Comparison of ENCODE assay signal across 18 cellular contexts in genomic region chr20:34402461-34402860, GRCh38. TPM values are rescaled to one million over a fixed set of nuclear protein-coding genes. Genes with fewer than 3 reads are reported as not detected.
DNase-seq lines count a peak whose midpoint lies in the region; ATAC-seq and TF ChIP-seq lines count a peak whose summit lies in the region.
"Had no signal": no experiment of that assay in that cellular context is flagged by ENCODE, and none has a peak within 500 bp of the region (broad histone marks: within the 10 kb centered on the region; RNA-seq: fewer than 3 reads in every experiment).

No MANE protein-coding gene starts in this region.

- WGBS in hepatocyte (ENCODE audit: low lambda C conversion rate, missing lambda C conversion rate) = 55% methylated on average over 1 of the region's 1 CpG

- H3K4me1 Mint-ChIP-seq in activated T-cell treated with anti-CD3 and anti-CD28 coated beads, Interleukin-2, amount 50 U/mL, for 24 hours (ENCODE audit: low read depth) = peaks cover 53% of the 10 kb centered on the region
- peaks cover 38% of the 10 kb centered on the region for H3K4me1 Mint-ChIP-seq in stimulated activated memory B cell treated with anti-CD40 and anti-IgM and Interleukin-4, amounts not matched to agents 10 μg/mL and 1 μg/mL and 100 μg/mL, for 72 hours

- H3K4me3 Mint-ChIP-seq in activated T-cell treated with anti-CD3 and anti-CD28 coated beads, Interleukin-2, amount 50 U/mL, for 24 hours = no peak overlapping the region
- no peak overlapping the region for H3K4me3 Mint-ChIP-seq in stimulated activated memory B cell treated with anti-CD40 and anti-IgM and Interleukin-4, amounts not matched to agents 10 μg/mL and 1 μg/mL and 100 μg/mL, for 72 hours
- H3K4me3 Mint-ChIP-seq: activated naive CD8-positive, alpha-beta T cell treated with anti-CD3 and anti-CD28 coated beads, Interleukin-2, amount 10 ng/mL, durations not matched to agents 7 days and 5 days had no signal

- H3K27ac Mint-ChIP-seq in activated T-cell treated with anti-CD3 and anti-CD28 coated beads, Interleukin-2, amount 50 U/mL, for 24 hours = peak overlapping the region; percentile 66
- H3K27ac Mint-ChIP-seq in stimulated activated memory B cell treated with anti-CD40 and anti-IgM and Interleukin-4, amounts not matched to agents 10 μg/mL and 1 μg/mL and 100 μg/mL, for 72 hours = peak overlapping the region; percentile 74

- H3K27me3 ChIP-seq in RWPE2 (ENCODE audit: insufficient read depth, poor library complexity, severe bottlenecking) = no peaks in the 10 kb centered on the region
- H3K27me3 ChIP-seq in hepatocyte = no peaks in the 10 kb centered on the region

- H3K9me2 ChIP-seq in hepatocyte (replicated peaks; ENCODE audit: insufficient read depth) = no peaks in the 10 kb centered on the region
- H3K9me2 ChIP-seq: SK-N-SH had no signal

- H3K4me1 ChIP-seq in RWPE2 (ENCODE audit: insufficient read depth, poor library complexity, severe bottlenecking) = peaks cover 43% of the 10 kb centered on the region
- H3K4me1 ChIP-seq in hepatocyte (ENCODE audit: insufficient read depth) = peaks cover 10% of the 10 kb centered on the region
- H3K4me1 ChIP-seq: prostate gland had no signal

- no peak overlapping the region for H3K4me2 ChIP-seq in hepatocyte
- H3K4me2 ChIP-seq: SK-N-SH had no signal

- ATAC-seq in RWPE2 (ENCODE audit: low read depth) = no peak
- ATAC-seq in stimulated activated memory B cell treated with anti-CD40 and anti-IgM and Interleukin-4, amounts not matched to agents 10 μg/mL and 1 μg/mL and 100 μg/mL, for 72 hours = no peak
- ATAC-seq: stimulated activated naive CD8-positive, alpha-beta T cell treated with anti-CD3 and anti-CD28 coated beads, Interleukin-15, Interleukin-2, amounts not matched to agents 100 U/mL and 50 U/mL, for 24 hours had no signal

- H3K27ac ChIP-seq in RWPE2 (ENCODE audit: poor library complexity, severe bottlenecking) = peak overlapping the region; percentile 57
- H3K27ac ChIP-seq in hepatocyte = peak overlapping the region; percentile 47
- H3K27ac ChIP-seq: prostate gland had no signal

- H3K27me3 Mint-ChIP-seq in activated T-cell treated with anti-CD3 and anti-CD28 coated beads, Interleukin-2, amount 50 U/mL, for 24 hours = no peaks in the 10 kb centered on the region
- H3K27me3 Mint-ChIP-seq in stimulated activated memory B cell treated with anti-CD40 and anti-IgM and Interleukin-4, amounts not matched to agents 10 μg/mL and 1 μg/mL and 100 μg/mL, for 72 hours = no peaks in the 10 kb centered on the region
- H3K27me3 Mint-ChIP-seq: activated naive CD8-positive, alpha-beta T cell treated with anti-CD3 and anti-CD28 coated beads, Interleukin-2, amount 10 ng/mL, durations not matched to agents 7 days and 5 days had no signal

- H3K36me3 Mint-ChIP-seq in activated T-cell treated with anti-CD3 and anti-CD28 coated beads, Interleukin-2, amount 50 U/mL, for 24 hours (ENCODE audit: low read depth) = peaks cover 49% of the 10 kb centered on the region
- H3K36me3 Mint-ChIP-seq in stimulated activated memory B cell treated with anti-CD40 and anti-IgM and Interleukin-4, amounts not matched to agents 10 μg/mL and 1 μg/mL and 100 μg/mL, for 72 hours = peaks cover 19% of the 10 kb centered on the region

- TF ChIP-seq CTCF in RWPE2 (IDR thresholded peaks at IDR 0.05; ENCODE audit: poor library complexity, severe bottlenecking) (no peak), hepatocyte (IDR thresholded peaks at IDR 0.05; ENCODE audit: poor library complexity) (no peak)

- DNase-seq in activated T-cell treated with anti-CD3 and anti-CD28 coated beads, Interleukin-2, amount 50 U/mL, for 24 hours = no peak
- DNase-seq in activated T-cell treated with anti-CD3 and anti-CD28 coated beads, Interleukin-2, amount 50 U/mL, for 48 hours = no peak
- DNase-seq in RWPE2 (ENCODE audit: low spot score) (no peak), hepatocyte (ENCODE audit: low spot score) (no peak), SHP77 (lab: John Stamatoyannopoulos, UW) (no peak), NCI-H1105 (lab: John Stamatoyannopoulos, UW) (no peak), DMS114 treated with DMSO at 0.1 percent for 48 hours (lab: John Stamatoyannopoulos, UW; ENCODE audit: unreplicated experiment) (no peak)
- DNase-seq: activated naive CD8-positive, alpha-beta T cell treated with anti-CD3 and anti-CD28 coated beads, Interleukin-2, amount 10 ng/mL, durations not matched to agents 7 days and 5 days; activated T-cell treated with anti-CD3 and anti-CD28 coated beads, Interleukin-2, amount 50 U/mL, for 1 hour; Calu3; caudate nucleus; H7; NCI-H1694 treated with DMSO at 0.1 percent for 48 hours; NCI-H446; SK-N-SH; stimulated activated naive CD8-positive, alpha-beta T cell treated with anti-CD3 and anti-CD28 coated beads, Interleukin-15, Interleukin-2, amounts not matched to agents 100 U/mL and 50 U/mL, for 24 hours had no signal

- peaks cover 60% of the 10 kb centered on the region for H4K20me1 ChIP-seq in hepatocyte (ENCODE audit: insufficient read depth, poor library complexity, severe bottlenecking)

- H2AFZ ChIP-seq in hepatocyte = no peak overlapping the region

- H3K79me2 ChIP-seq in hepatocyte = peaks cover 99% of the 10 kb centered on the region

- H3K36me3 ChIP-seq in RWPE2 (ENCODE audit: low read depth) (peaks cover 86% of the 10 kb centered on the region), hepatocyte (replicated peaks; ENCODE audit: insufficient read depth, low read depth) (no peaks in the 10 kb centered on the region)
- H3K36me3 ChIP-seq: prostate gland had no signal

- H3K9me3 Mint-ChIP-seq in activated T-cell treated with anti-CD3 and anti-CD28 coated beads, Interleukin-2, amount 50 U/mL, for 24 hours = no peaks in the 10 kb centered on the region
- no peaks in the 10 kb centered on the region for H3K9me3 Mint-ChIP-seq in stimulated activated memory B cell treated with anti-CD40 and anti-IgM and Interleukin-4, amounts not matched to agents 10 μg/mL and 1 μg/mL and 100 μg/mL, for 72 hours
- H3K9me3 Mint-ChIP-seq: activated naive CD8-positive, alpha-beta T cell treated with anti-CD3 and anti-CD28 coated beads, Interleukin-2, amount 10 ng/mL, durations not matched to agents 7 days and 5 days had no signal

- no peak overlapping the region for H3K4me3 ChIP-seq in RWPE2 (ENCODE audit: severe bottlenecking)
- H3K4me3 ChIP-seq in hepatocyte = no peak overlapping the region
- H3K4me3 ChIP-seq: prostate gland had no signal

- no peaks in the 10 kb centered on the region for H3K9me3 ChIP-seq in RWPE2 (ENCODE audit: severe bottlenecking)
- H3K9me3 ChIP-seq in hepatocyte (ENCODE audit: low read depth) = no peaks in the 10 kb centered on the region
- H3K9me3 ChIP-seq: prostate gland, SK-N-SH had no signal

RNA-seq across cellular contexts. Expression of gene ITCH, which starts 39.4 kb away (rescaled TPM):
- total RNA-seq in hepatocyte = 55.6 and 61.2 TPM in 2 replicates
- polyA plus RNA-seq in hepatocyte = 18.2 and 22.1 TPM in 2 replicates
